Comparison of ENCODE assay signal across 1 cellular context in genomic region chr2:197969391-197969893, GRCh38.
A peak's percentile ranks its signal among the peaks of the same experiment; 100 is the strongest.
TF ChIP-seq lines count a peak whose summit lies in the region.

No MANE protein-coding gene starts in this region.

TF ChIP-seq in K562, 482 proteins besides CTCF, POLR2A, EP300 and RAD21 (continued from another document and continues in another):
- no peak for TF ChIP-seq BRF2 (IDR thresholded peaks at IDR 0.05; ENCODE audit: borderline replicate concordance, insufficient read depth, insufficient read length)
- TF ChIP-seq CAMTA2 (CRISPR knock-in tag; conservative IDR thresholded peaks at IDR 0.05) = no peak
- TF ChIP-seq CREB3L1 (IDR thresholded peaks at IDR 0.05; ENCODE audit: borderline replicate concordance, low read depth) = no peak
- no peak for TF ChIP-seq ATF1 (CRISPR knock-in tag; IDR thresholded peaks at IDR 0.05)
- TF ChIP-seq ATF1 (tag; IDR thresholded peaks at IDR 0.05) = 0 out of 2 replicates have a peak, but pooled peaks have one; percentile 14
- no peak for TF ChIP-seq SNRNP70 (optimal IDR thresholded peaks at IDR 0.05; ENCODE audit: low read depth, low read length)
- peak; percentile 41 for TF ChIP-seq NFIC (IDR thresholded peaks at IDR 0.05)
- TF ChIP-seq TAF15 (IDR thresholded peaks at IDR 0.05; ENCODE audit: low read depth, low read length) = no peak
- TF ChIP-seq ZBTB1 (CRISPR knock-in tag; IDR thresholded peaks at IDR 0.05; ENCODE audit: borderline replicate concordance, low read depth) = no peak
- no peak for TF ChIP-seq TGIF2 (CRISPR knock-in tag; IDR thresholded peaks at IDR 0.05)
- peak; percentile 87 for TF ChIP-seq LEF1 (IDR thresholded peaks at IDR 0.05)
- no peak for TF ChIP-seq PKNOX1 (IDR thresholded peaks at IDR 0.05)
- no peak for TF ChIP-seq ZNF134 (CRISPR knock-in tag; conservative IDR thresholded peaks at IDR 0.05)
- no peak for TF ChIP-seq ETS2 (tag; IDR thresholded peaks at IDR 0.05; ENCODE audit: borderline replicate concordance, poor library complexity, severe bottlenecking)
- TF ChIP-seq HBP1 (CRISPR knock-in tag; IDR thresholded peaks at IDR 0.05) = no peak
- TF ChIP-seq ZNF12 (CRISPR knock-in tag; IDR thresholded peaks at IDR 0.05) = no peak
- no peak for TF ChIP-seq SREBF2 (CRISPR knock-in tag; IDR thresholded peaks at IDR 0.05)
- TF ChIP-seq L3MBTL2 (IDR thresholded peaks at IDR 0.05) = no peak
- 0 out of 2 replicates have a peak, but pooled peaks have one; percentile 18 for TF ChIP-seq ETV1 (tag; conservative IDR thresholded peaks at IDR 0.05; ENCODE audit: low read depth)
- peak; percentile 82 for TF ChIP-seq CTBP1 (IDR thresholded peaks at IDR 0.05; ENCODE audit: borderline replicate concordance)
- TF ChIP-seq CBFA2T3 (IDR thresholded peaks at IDR 0.05) = peak; percentile 87
- TF ChIP-seq HMBOX1 (IDR thresholded peaks at IDR 0.05) = peak; percentile 62; the same call in 1 of the 2 replicates
- TF ChIP-seq THRA (IDR thresholded peaks at IDR 0.05) = no peak
- no peak for TF ChIP-seq YBX1 (IDR thresholded peaks at IDR 0.05)
- TF ChIP-seq ZNF347 (CRISPR knock-in tag; IDR thresholded peaks at IDR 0.05; ENCODE audit: low read depth) = no peak
- no peak for TF ChIP-seq POLR2AphosphoS2 (IDR thresholded peaks at IDR 0.05; ENCODE audit: low read length)
- TF ChIP-seq BRF1 (IDR thresholded peaks at IDR 0.05; ENCODE audit: borderline replicate concordance, extremely low read depth, insufficient read length) = no peak
- TF ChIP-seq ZFP36 (IDR thresholded peaks at IDR 0.05; ENCODE audit: low read depth, low read length, partially characterized antibody) = no peak
- no peak for TF ChIP-seq TCF15 (CRISPR knock-in tag; IDR thresholded peaks at IDR 0.05)
- no peak for TF ChIP-seq BCOR (IDR thresholded peaks at IDR 0.05)
- TF ChIP-seq JUND (IDR thresholded peaks at IDR 0.05; ENCODE audit: borderline replicate concordance, low read depth, low read length) = peak; percentile 87
- TF ChIP-seq JUND (tag; IDR thresholded peaks at IDR 0.05; ENCODE audit: borderline replicate concordance, low read depth, low read length) = peak; percentile 65; the same call in 2 of the 3 replicates
- TF ChIP-seq NEUROD1 (IDR thresholded peaks at IDR 0.05; ENCODE audit: borderline replicate concordance, low read depth, low read length, partially characterized antibody) = no peak
- no peak for TF ChIP-seq PHF20 (IDR thresholded peaks at IDR 0.05; ENCODE audit: partially characterized antibody)
- TF ChIP-seq MCM3 (IDR thresholded peaks at IDR 0.05) = no peak
- TF ChIP-seq GTF3C2 (IDR thresholded peaks at IDR 0.05; ENCODE audit: borderline replicate concordance, extremely low read depth, insufficient read length) = no peak
- no peak for TF ChIP-seq FOXP4 (CRISPR knock-in tag; IDR thresholded peaks at IDR 0.05; ENCODE audit: borderline replicate concordance)
- no peak for TF ChIP-seq ZMIZ1 (IDR thresholded peaks at IDR 0.05; ENCODE audit: low read depth in 2 of 2, low read length in 2 of 2)
- TF ChIP-seq ZNF217 (CRISPR knock-in tag; IDR thresholded peaks at IDR 0.05) = no peak
- TF ChIP-seq ZNF639 (CRISPR knock-in tag; conservative IDR thresholded peaks at IDR 0.05 in 1 of 2, IDR thresholded peaks at IDR 0.05 in 1 of 2) = no peak
- no peak for TF ChIP-seq PCBP2 (IDR thresholded peaks at IDR 0.05; ENCODE audit: low read depth, low read length, poor library complexity, severe bottlenecking)
- TF ChIP-seq DPF2 (IDR thresholded peaks at IDR 0.05) = peak; percentile 93
- no peak for TF ChIP-seq ZNF316 (IDR thresholded peaks at IDR 0.05)
- no peak for TF ChIP-seq MECOM (CRISPR knock-in tag; IDR thresholded peaks at IDR 0.05)
- no peak for TF ChIP-seq ZNF717 (CRISPR knock-in tag; IDR thresholded peaks at IDR 0.05)
- peak; percentile 48 for TF ChIP-seq ATF7 (IDR thresholded peaks at IDR 0.05)
- no peak for TF ChIP-seq MCM7 (IDR thresholded peaks at IDR 0.05)
- TF ChIP-seq NCOA4 (IDR thresholded peaks at IDR 0.05; ENCODE audit: partially characterized antibody) = no peak
